ENCODE assay signal across 10 cellular contexts in the genomic region with DNA sequence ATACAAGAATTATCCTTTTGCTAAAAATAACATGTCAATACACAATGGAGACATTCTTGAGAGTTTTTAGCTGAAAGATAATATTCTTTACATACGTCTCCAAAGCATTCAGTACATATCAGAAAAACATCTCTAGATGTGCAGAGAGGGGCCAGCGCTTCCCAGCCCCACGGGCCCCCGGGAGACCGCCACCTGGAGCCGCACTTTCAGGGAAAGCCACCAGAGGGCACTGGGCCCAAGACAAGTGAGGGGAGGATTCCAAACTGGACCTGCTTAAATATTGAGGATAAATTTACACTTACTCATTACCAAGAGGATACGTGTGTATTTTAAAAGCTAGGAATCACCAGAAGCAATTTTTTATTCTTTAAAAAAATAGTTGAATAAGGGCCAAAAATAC.
A peak's percentile ranks its signal among the peaks of the same experiment; 100 is the strongest.
DNase-seq lines count a peak whose midpoint lies in the region; ATAC-seq and TF ChIP-seq lines count a peak whose summit lies in the region.
"Had no signal": no experiment of that assay in that cellular context is flagged by ENCODE, and none has a peak within 500 bp of the region (broad histone marks: within the 10 kb centered on the region; RNA-seq: fewer than 3 reads in every experiment).

No MANE protein-coding gene starts in this region.

- H3K27ac ChIP-seq in body of pancreas, result no peak overlapping the region
- H3K27ac ChIP-seq in neural progenitor cell, result no peak overlapping the region
- no peak overlapping the region for H3K27ac ChIP-seq in tibial artery
- H3K27ac ChIP-seq in mesenchymal stem cell (ENCODE audit: low read length, poor library complexity, severe bottlenecking), result no peak overlapping the region
- H3K27ac ChIP-seq: BLaER1 treated with 17β-estradiol and CSF1 and Interleukin-3, amounts not matched to agents 10 nM and 100 nM had no signal

- no peaks in the 10 kb centered on the region for H3K79me1 ChIP-seq in mesenchymal stem cell (replicated peaks; ENCODE audit: low read length, poor library complexity, severe bottlenecking)

- H2AK5ac ChIP-seq in mesenchymal stem cell (ENCODE audit: low read length, severe bottlenecking), result no peak overlapping the region

- no peaks in the 10 kb centered on the region for H3K9me3 Mint-ChIP-seq in activated CD4-positive, alpha-beta memory T cell treated with anti-CD3 and anti-CD28 coated beads for 36 hours
- no peaks in the 10 kb centered on the region for H3K9me3 Mint-ChIP-seq in activated CD4-positive, alpha-beta memory T cell treated with anti-CD3 and anti-CD28 coated beads, Interleukin-2, amount 10 ng/mL, durations not matched to agents 7 days and 5 days
- H3K9me3 Mint-ChIP-seq in neural progenitor cell, result no peaks in the 10 kb centered on the region

- H3K9me3 ChIP-seq in body of pancreas, result no peaks in the 10 kb centered on the region
- H3K9me3 ChIP-seq in neural progenitor cell (ENCODE audit: low read depth), result no peaks in the 10 kb centered on the region
- no peaks in the 10 kb centered on the region for H3K9me3 ChIP-seq in tibial artery
- H3K9me3 ChIP-seq in mesenchymal stem cell (ENCODE audit: control insufficient read depth, low read length), result no peaks in the 10 kb centered on the region
- H3K9me3 ChIP-seq: BLaER1 treated with 17β-estradiol and CSF1 and Interleukin-3, amounts not matched to agents 10 nM and 100 nM had no signal

- TF ChIP-seq RAD21 in Ishikawa (IDR thresholded peaks at IDR 0.05; ENCODE audit: low read depth), result peak; percentile 39; the same call in 1 of the 2 replicates

- no peak overlapping the region for H4K8ac ChIP-seq in mesenchymal stem cell (ENCODE audit: low read length)

- no peak overlapping the region for H2BK120ac ChIP-seq in mesenchymal stem cell (ENCODE audit: low read depth, low read length)

- no peak overlapping the region for H2BK15ac ChIP-seq in mesenchymal stem cell (ENCODE audit: low read depth, poor library complexity, severe bottlenecking)

- no peak for TF ChIP-seq POLR2A in body of pancreas (IDR thresholded peaks at IDR 0.05)

- no peaks in the 10 kb centered on the region for H3K79me2 ChIP-seq in neural progenitor cell (ENCODE audit: low read depth)

- H3K18ac ChIP-seq in mesenchymal stem cell (ENCODE audit: low read depth in 1 of 2, low read length in 2 of 2), result no peak overlapping the region

- no peak overlapping the region for H3K4me3 Mint-ChIP-seq in activated CD4-positive, alpha-beta memory T cell treated with anti-CD3 and anti-CD28 coated beads for 36 hours
- H3K4me3 Mint-ChIP-seq in activated CD4-positive, alpha-beta memory T cell treated with anti-CD3 and anti-CD28 coated beads, Interleukin-2, amount 10 ng/mL, durations not matched to agents 7 days and 5 days, result no peak overlapping the region
- H3K4me3 Mint-ChIP-seq in neural progenitor cell, result no peak overlapping the region

- ATAC-seq in body of pancreas (no peak), HG02840 (IDR thresholded peaks at IDR 0.05; ENCODE audit: low FRiP score, unreplicated experiment) (no peak)

- peaks cover 6% of the 10 kb centered on the region for H3K27me3 Mint-ChIP-seq in activated CD4-positive, alpha-beta memory T cell treated with anti-CD3 and anti-CD28 coated beads for 36 hours
- no peaks in the 10 kb centered on the region for H3K27me3 Mint-ChIP-seq in activated CD4-positive, alpha-beta memory T cell treated with anti-CD3 and anti-CD28 coated beads, Interleukin-2, amount 10 ng/mL, durations not matched to agents 7 days and 5 days
- peaks cover 2% of the 10 kb centered on the region for H3K27me3 Mint-ChIP-seq in neural progenitor cell (ENCODE audit: insufficient read depth, low read depth)

- no peaks in the 10 kb centered on the region for H4K20me1 ChIP-seq in neural progenitor cell (ENCODE audit: low read depth)
- H4K20me1 ChIP-seq: BLaER1 treated with 17β-estradiol and CSF1 and Interleukin-3, amounts not matched to agents 10 nM and 100 nM had no signal

- WGBS in body of pancreas, 2 donors, result 27 to 35% methylated on average over 7 of the region's 7 CpGs
- 24% methylated on average over 6 of the region's 7 CpGs for WGBS in mesenchymal stem cell

- H3F3A ChIP-seq in neural progenitor cell (ENCODE audit: low read depth), result no peaks in the 10 kb centered on the region

- H3K4ac ChIP-seq in mesenchymal stem cell (ENCODE audit: low read depth in 1 of 2, low read length in 2 of 2), result no peak overlapping the region

- H3K36me3 ChIP-seq in body of pancreas (replicated peaks in 1 of 2; ENCODE audit: insufficient read depth in 1 of 2, low read depth in 2 of 2) (no peaks in the 10 kb centered on the region), neural progenitor cell (no peaks in the 10 kb centered on the region), tibial artery (no peaks in the 10 kb centered on the region), mesenchymal stem cell (ENCODE audit: control insufficient read depth in 1 of 2, insufficient read depth in 2 of 2, low read depth in 1 of 2, low read length in 2 of 2) (no peaks in the 10 kb centered on the region)
- H3K36me3 ChIP-seq: BLaER1 treated with 17β-estradiol and CSF1 and Interleukin-3, amounts not matched to agents 10 nM and 100 nM had no signal

- TF ChIP-seq EP300 in Ishikawa (IDR thresholded peaks at IDR 0.05; ENCODE audit: borderline replicate concordance), result no peak

- H3K36me3 Mint-ChIP-seq in activated CD4-positive, alpha-beta memory T cell treated with anti-CD3 and anti-CD28 coated beads for 36 hours, result no peaks in the 10 kb centered on the region
- no peaks in the 10 kb centered on the region for H3K36me3 Mint-ChIP-seq in activated CD4-positive, alpha-beta memory T cell treated with anti-CD3 and anti-CD28 coated beads, Interleukin-2, amount 10 ng/mL, durations not matched to agents 7 days and 5 days (ENCODE audit: low read depth)
- H3K36me3 Mint-ChIP-seq in neural progenitor cell, result no peaks in the 10 kb centered on the region

- no peaks in the 10 kb centered on the region for H3K4me1 ChIP-seq in body of pancreas
- H3K4me1 ChIP-seq in neural progenitor cell, result peaks cover 8% of the 10 kb centered on the region
- peaks cover 0 to 3% (median 0%) of the 10 kb centered on the region in 4 donors for H3K4me1 ChIP-seq in tibial artery
- no peaks in the 10 kb centered on the region for H3K4me1 ChIP-seq in mesenchymal stem cell (ENCODE audit: control insufficient read depth, insufficient read depth, low read depth, low read length)
- H3K4me1 ChIP-seq: BLaER1 treated with 17β-estradiol and CSF1 and Interleukin-3, amounts not matched to agents 10 nM and 100 nM had no signal

- no peak overlapping the region for H2BK5ac ChIP-seq in mesenchymal stem cell (ENCODE audit: low read depth, low read length, poor library complexity, severe bottlenecking)

- no peaks in the 10 kb centered on the region for H3K27me3 ChIP-seq in body of pancreas
- H3K27me3 ChIP-seq in neural progenitor cell, result no peaks in the 10 kb centered on the region
- no peaks in the 10 kb centered on the region for H3K27me3 ChIP-seq in tibial artery
- H3K27me3 ChIP-seq in mesenchymal stem cell (ENCODE audit: control insufficient read depth in 1 of 2, insufficient read depth in 1 of 2, low read length in 2 of 2), result peaks cover 0 to 14% of the 10 kb centered on the region in 2 experiments
- H3K27me3 ChIP-seq: BLaER1 treated with 17β-estradiol and CSF1 and Interleukin-3, amounts not matched to agents 10 nM and 100 nM had no signal

- no peak overlapping the region for H4K91ac ChIP-seq in mesenchymal stem cell (ENCODE audit: low read length)

- TF ChIP-seq CTCF in body of pancreas (IDR thresholded peaks at IDR 0.05) (peak in 5 of 7 experiments; percentile 5 to 37 (median 10)), neural progenitor cell (IDR thresholded peaks at IDR 0.05) (peak; percentile 80), tibial artery (IDR thresholded peaks at IDR 0.05) (peak in 1 of 2 experiments; percentile 6)

- H3K4me1 Mint-ChIP-seq in activated CD4-positive, alpha-beta memory T cell treated with anti-CD3 and anti-CD28 coated beads for 36 hours (ENCODE audit: low read depth), result no peaks in the 10 kb centered on the region
- no peaks in the 10 kb centered on the region for H3K4me1 Mint-ChIP-seq in activated CD4-positive, alpha-beta memory T cell treated with anti-CD3 and anti-CD28 coated beads, Interleukin-2, amount 10 ng/mL, durations not matched to agents 7 days and 5 days
- peaks cover 9% of the 10 kb centered on the region for H3K4me1 Mint-ChIP-seq in neural progenitor cell

- no peak overlapping the region for H3K9ac ChIP-seq in neural progenitor cell
- H3K9ac ChIP-seq in mesenchymal stem cell (ENCODE audit: low read length), result no peak overlapping the region
- H3K9ac ChIP-seq: BLaER1 treated with 17β-estradiol and CSF1 and Interleukin-3, amounts not matched to agents 10 nM and 100 nM had no signal

- no peak overlapping the region for H3K27ac Mint-ChIP-seq in activated CD4-positive, alpha-beta memory T cell treated with anti-CD3 and anti-CD28 coated beads for 36 hours
- H3K27ac Mint-ChIP-seq in activated CD4-positive, alpha-beta memory T cell treated with anti-CD3 and anti-CD28 coated beads, Interleukin-2, amount 10 ng/mL, durations not matched to agents 7 days and 5 days, result no peak overlapping the region
- no peak overlapping the region for H3K27ac Mint-ChIP-seq in neural progenitor cell

- no peak overlapping the region for H2AFZ ChIP-seq in neural progenitor cell (replicated peaks)
- H2AFZ ChIP-seq in mesenchymal stem cell (ENCODE audit: low read depth, low read length), result no peak overlapping the region

- no peak overlapping the region for H3K23ac ChIP-seq in mesenchymal stem cell (ENCODE audit: low read length in 2 of 2)

- H2BK12ac ChIP-seq in mesenchymal stem cell (ENCODE audit: low read length in 2 of 2), result no peak overlapping the region

- intact Hi-C loops in activated CD4-positive, alpha-beta memory T cell treated with anti-CD3 and anti-CD28 coated beads for 36 hours (cut with micrococcal nuclease), result no loop called here
- intact Hi-C loops in body of pancreas (cut with DNase I), result no loop called here
- intact Hi-C loops in tibial artery (cut with DNase I; ENCODE audit: low total_unique reads), result no loop called here

- CTCF ChIA-PET in activated CD4-positive, alpha-beta memory T cell treated with anti-CD3 and anti-CD28 coated beads for 36 hours (lab: Charles Lee), result no interaction called here
- CTCF ChIA-PET in activated CD4-positive, alpha-beta memory T cell treated with anti-CD3 and anti-CD28 coated beads, Interleukin-2, amount 10 ng/mL, durations not matched to agents 7 days and 5 days (lab: Charles Lee), result interaction anchor here (1.0 to 1.3 kb wide), 3 partner anchors 8 to 18 kb away, joined by 3 to 4 read pairs (median 3); no protein-coding TSS in a partner anchor

- no peak overlapping the region for H3K4me3 ChIP-seq in body of pancreas
- H3K4me3 ChIP-seq in neural progenitor cell, result no peak overlapping the region
- H3K4me3 ChIP-seq in tibial artery, result no peak overlapping the region
- H3K4me3 ChIP-seq in mesenchymal stem cell (ENCODE audit: insufficient read depth in 1 of 2, low read depth in 1 of 2, low read length in 2 of 2), result no peak overlapping the region
- H3K4me3 ChIP-seq: BLaER1 treated with 17β-estradiol and CSF1 and Interleukin-3, amounts not matched to agents 10 nM and 100 nM had no signal

- H3K14ac ChIP-seq in mesenchymal stem cell (ENCODE audit: low read length in 2 of 2), result no peak overlapping the region

- POLR2A ChIA-PET in activated CD4-positive, alpha-beta memory T cell treated with anti-CD3 and anti-CD28 coated beads for 36 hours (lab: Charles Lee), result no interaction called here
- POLR2A ChIA-PET in activated CD4-positive, alpha-beta memory T cell treated with anti-CD3 and anti-CD28 coated beads, Interleukin-2, amount 10 ng/mL, durations not matched to agents 7 days and 5 days (lab: Charles Lee), result no interaction called here

- peak; percentile 10 for DNase-seq in activated CD4-positive, alpha-beta memory T cell treated with anti-CD3 and anti-CD28 coated beads for 36 hours
- DNase-seq in activated CD4-positive, alpha-beta memory T cell treated with anti-CD3 and anti-CD28 coated beads, Interleukin-2, amount 10 ng/mL, durations not matched to agents 7 days and 5 days, result no peak
- DNase-seq in body of pancreas (no peak), neural progenitor cell (ENCODE audit: low spot score) (peak; percentile 51), tibial artery (no peak), mesenchymal stem cell (no peak)
- DNase-seq: activated CD4-positive, alpha-beta T cell treated with anti-CD3 and anti-CD28 coated beads for 1 hour had no signal

- H3K4me2 ChIP-seq in neural progenitor cell (peak overlapping the region; percentile 48), mesenchymal stem cell (ENCODE audit: low read length, poor library complexity, severe bottlenecking) (no peak overlapping the region)
- H3K4me2 ChIP-seq: BLaER1 treated with 17β-estradiol and CSF1 and Interleukin-3, amounts not matched to agents 10 nM and 100 nM had no signal

Comparison
In these comparisons a context has a peak if more than half of its experiments do, and no peak if none do; other contexts are left out.
1. DNase-seq: peak in activated CD4-positive, alpha-beta memory T cell treated with anti-CD3 and anti-CD28 coated beads for 36 hours (single experiment) and neural progenitor cell (single experiment); none in activated CD4-positive, alpha-beta memory T cell treated with anti-CD3 and anti-CD28 coated beads, Interleukin-2, amount 10 ng/mL, durations not matched to agents 7 days and 5 days (single experiment), body of pancreas (0 of 4), tibial artery (0 of 2) and mesenchymal stem cell (single experiment).